ENCODE assay signal across 1 cellular context in the genomic region with DNA sequence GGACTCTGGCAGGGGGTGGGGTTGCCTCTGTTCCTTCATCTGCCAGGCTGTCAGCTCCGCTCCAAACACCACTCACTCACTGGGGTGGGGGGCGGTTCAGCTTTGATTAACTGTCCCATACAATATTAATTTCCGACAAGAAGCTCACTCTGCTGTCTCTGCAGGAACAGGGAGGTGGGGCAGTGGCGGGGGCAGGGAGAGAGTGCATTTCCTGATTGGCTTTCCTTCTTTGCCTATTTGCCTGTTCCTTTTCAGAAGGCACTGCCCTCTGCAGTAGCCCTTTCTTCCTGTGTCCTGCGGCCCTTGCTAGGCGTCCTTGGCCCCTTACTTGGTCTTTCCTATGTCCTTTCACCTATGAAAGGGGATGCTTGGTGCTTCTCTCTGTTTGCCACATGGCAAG.
TF ChIP-seq lines count a peak whose summit lies in the region.

No MANE protein-coding gene starts in this region.

TF ChIP-seq in WTC11, 78 proteins besides CTCF, POLR2A, EP300 and RAD21 (continued from another document):
- TF ChIP-seq, protein P1, sequence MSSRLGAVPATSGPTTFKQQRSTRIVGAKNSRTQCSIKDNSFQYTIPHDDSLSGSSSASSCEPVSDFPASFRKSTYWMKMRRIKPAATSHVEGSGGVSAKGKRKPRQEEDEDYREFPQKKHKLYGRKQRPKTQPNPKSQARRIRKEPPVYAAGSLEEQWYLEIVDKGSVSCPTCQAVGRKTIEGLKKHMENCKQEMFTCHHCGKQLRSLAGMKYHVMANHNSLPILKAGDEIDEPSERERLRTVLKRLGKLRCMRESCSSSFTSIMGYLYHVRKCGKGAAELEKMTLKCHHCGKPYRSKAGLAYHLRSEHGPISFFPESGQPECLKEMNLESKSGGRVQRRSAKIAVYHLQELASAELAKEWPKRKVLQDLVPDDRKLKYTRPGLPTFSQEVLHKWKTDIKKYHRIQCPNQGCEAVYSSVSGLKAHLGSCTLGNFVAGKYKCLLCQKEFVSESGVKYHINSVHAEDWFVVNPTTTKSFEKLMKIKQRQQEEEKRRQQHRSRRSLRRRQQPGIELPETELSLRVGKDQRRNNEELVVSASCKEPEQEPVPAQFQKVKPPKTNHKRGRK (CRISPR knock-in tag; IDR thresholded peaks at IDR 0.05; ENCODE audit: borderline replicate concordance) = no peak
- TF ChIP-seq FOXJ3 (CRISPR knock-in tag; IDR thresholded peaks at IDR 0.05; ENCODE audit: borderline replicate concordance) (no peak), TEAD4 (CRISPR knock-in tag; IDR thresholded peaks at IDR 0.05) (no peak), SMAD4 (CRISPR knock-in tag; IDR thresholded peaks at IDR 0.05) (no peak), ZNF121 (CRISPR knock-in tag; IDR thresholded peaks at IDR 0.05) (no peak), CREB1 (CRISPR knock-in tag; IDR thresholded peaks at IDR 0.05) (no peak)
